In the genomic region with DNA sequence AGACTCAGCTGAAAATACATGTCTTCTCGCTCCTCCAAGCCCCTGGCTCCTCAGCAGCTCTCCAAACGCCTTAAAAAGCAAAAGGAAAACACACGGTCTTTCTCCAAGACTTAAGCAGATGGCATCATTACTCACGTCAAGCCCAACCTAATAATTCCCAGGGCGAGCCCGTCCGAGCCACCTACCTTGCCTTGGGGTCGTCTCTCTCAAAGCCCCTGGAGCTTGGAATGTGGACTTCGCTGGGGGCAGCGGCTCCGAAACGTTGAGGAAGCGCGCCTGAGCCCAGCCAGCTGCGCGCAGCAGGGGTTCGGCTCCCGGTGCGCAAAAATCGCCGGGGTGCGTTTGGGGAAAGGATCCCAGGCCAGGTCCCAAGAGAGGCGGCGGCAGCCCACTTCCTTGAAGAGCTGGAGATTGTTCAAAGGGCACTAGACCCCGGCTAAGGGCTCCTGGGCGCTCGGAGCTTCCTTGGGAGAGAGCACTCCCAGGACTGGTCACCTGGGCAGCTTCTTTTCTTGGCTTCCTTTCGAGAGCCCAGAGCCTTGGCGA, we compare ENCODE assay signal across 15 cellular contexts. TPM values are rescaled to one million over a fixed set of nuclear protein-coding genes. Genes with fewer than 3 reads are reported as not detected.
A peak's percentile ranks its signal among the peaks of the same experiment; 100 is the strongest.
DNase-seq lines count a peak whose midpoint lies in the region; ATAC-seq, FAIRE-seq and TF ChIP-seq lines count a peak whose summit lies in the region.
"Had no signal": no experiment of that assay in that cellular context is flagged by ENCODE, and none has a peak within 500 bp of the region (broad histone marks: within the 10 kb centered on the region; RNA-seq: fewer than 3 reads in every experiment).

No MANE protein-coding gene starts in this region.

- CTCF ChIA-PET in HepG2 (lab: Yijun Ruan, JAX; ENCODE audit: low intra/inter-chr PET ratio, low total read pairs): no interaction called here

- H3K27ac Mint-ChIP-seq in glutamatergic neuron (ENCODE audit: unreplicated experiment): no peak overlapping the region
- H3K27ac Mint-ChIP-seq in activated naive CD4-positive, alpha-beta T cell treated with anti-CD3 and anti-CD28 coated beads, Interleukin-2, amount 50 U/mL, for 72 hours: no peak overlapping the region
- H3K27ac Mint-ChIP-seq: activated B cell treated with CpG ODN at 0.5 μM for 24 hours; effector memory CD8-positive, alpha-beta T cell; IgD-negative memory B cell; stimulated activated naive CD8-positive, alpha-beta T cell treated with anti-CD3 and anti-CD28 coated beads, Interleukin-15, Interleukin-2, amounts not matched to agents 100 ng/mL and 50 ng/mL, for 24 hours had no signal

- no peak for ATAC-seq in HepG2
- no peak for ATAC-seq in activated naive CD4-positive, alpha-beta T cell treated with anti-CD3 and anti-CD28 coated beads, Interleukin-2, amount 50 U/mL, for 72 hours
- ATAC-seq: effector memory CD8-positive, alpha-beta T cell had no signal

- BruUV-seq in HepG2 (replicated peaks; lab: Mats Ljungman, UMichigan): no TSS peak

- no peak overlapping the region for H2AFZ ChIP-seq in HepG2 (ENCODE audit: low read length)

- DNase-seq in ELF-1 (ENCODE audit: low read depth, low spot score) (peak; percentile 80), SJSA1 (ENCODE audit: low read depth in 1 of 2, low spot score in 2 of 2) (no peak), glutamatergic neuron (no peak), prostate gland (ENCODE audit: low spot score) (no peak), G401 (ENCODE audit: low spot score) (no peak), lower leg skin (ENCODE audit: low spot score in 2 of 2) (no peak), HepG2 (ENCODE audit: low spot score) (no peak)
- DNase-seq in activated naive CD4-positive, alpha-beta T cell treated with anti-CD3 and anti-CD28 coated beads, Interleukin-2, amount 50 U/mL, for 72 hours (ENCODE audit: low spot score in 2 of 2): no peak
- DNase-seq: activated B cell treated with CpG ODN at 0.5 μM for 24 hours; DND-41; effector memory CD8-positive, alpha-beta T cell; NCI-H187; stimulated activated CD4-positive, alpha-beta T cell treated with anti-CD3 and anti-CD28 coated beads, Interleukin-1b, Interleukin-23, amount 100 ng/mL, for 48 hours had no signal

- H3K27me3 Mint-ChIP-seq in glutamatergic neuron (ENCODE audit: unreplicated experiment): peaks cover 17% of the 10 kb centered on the region

- no peak overlapping the region for H3K9ac ChIP-seq in HepG2 (ENCODE audit: insufficient read depth, low read depth, low read length)

- intact Hi-C loops in prostate gland (cut with DNase I) (loop anchor here (2.0 kb wide), 1 partner anchor 491 kb away; no protein-coding TSS in a partner anchor), lower leg skin (cut with DNase I; ENCODE audit: low total_unique reads) (loop anchor here (5.0 to 10.0 kb wide), 2 partner anchors 229 to 491 kb away; no protein-coding TSS in a partner anchor), HepG2 (cut with micrococcal nuclease; ENCODE audit: unreplicated experiment) (no loop called here)

- H3K4me3 ChIP-seq in SJSA1: peak overlapping the region; percentile 54
- peak overlapping the region; percentile 27 to 29 for H3K4me3 ChIP-seq in prostate gland
- H3K4me3 ChIP-seq in lower leg skin (ENCODE audit: low read depth, poor library complexity, severe bottlenecking): no peak overlapping the region
- no peak overlapping the region for H3K4me3 ChIP-seq in HepG2 (replicated peaks in 1 of 3; ENCODE audit: insufficient read depth in 1 of 3, low read depth in 2 of 3, low read length in 3 of 3)

- H3K36me3 ChIP-seq in SJSA1 (peaks cover 25% of the 10 kb centered on the region), prostate gland (no peaks in the 10 kb centered on the region), HepG2 (replicated peaks in 1 of 2; ENCODE audit: control insufficient read depth in 1 of 2, insufficient read depth in 2 of 2, low read length in 2 of 2) (no peaks in the 10 kb centered on the region)

- peaks cover 5% of the 10 kb centered on the region for H3K4me1 Mint-ChIP-seq in glutamatergic neuron (ENCODE audit: low read depth, unreplicated experiment)

- 49% methylated on average over 29 of the region's 29 CpGs for WGBS in prostate gland
- 18 to 20% methylated on average over 27 of the region's 29 CpGs for WGBS in lower leg skin, 2 donors
- WGBS in HepG2 (ENCODE audit: low lambda C conversion rate): 55% methylated on average over 18 of the region's 29 CpGs

- TF ChIP-seq CTCF in glutamatergic neuron (IDR thresholded peaks at IDR 0.05; ENCODE audit: partially characterized antibody, unreplicated experiment) (no peak), prostate gland (IDR thresholded peaks at IDR 0.05) (no peak), lower leg skin (IDR thresholded peaks at IDR 0.05) (no peak), HepG2 (CRISPR knock-in tag; IDR thresholded peaks at IDR 0.05) (no peak)

- H3K9me3 Mint-ChIP-seq in glutamatergic neuron (ENCODE audit: unreplicated experiment): peaks cover 3% of the 10 kb centered on the region
- H3K9me3 Mint-ChIP-seq in activated naive CD4-positive, alpha-beta T cell treated with anti-CD3 and anti-CD28 coated beads, Interleukin-2, amount 50 U/mL, for 72 hours: no peaks in the 10 kb centered on the region
- H3K9me3 Mint-ChIP-seq: activated B cell treated with CpG ODN at 0.5 μM for 24 hours; effector memory CD8-positive, alpha-beta T cell; IgD-negative memory B cell; stimulated activated naive CD8-positive, alpha-beta T cell treated with anti-CD3 and anti-CD28 coated beads, Interleukin-15, Interleukin-2, amounts not matched to agents 100 ng/mL and 50 ng/mL, for 24 hours had no signal

- no peaks in the 10 kb centered on the region for H3K36me3 Mint-ChIP-seq in glutamatergic neuron (ENCODE audit: unreplicated experiment)
- no peaks in the 10 kb centered on the region for H3K36me3 Mint-ChIP-seq in activated naive CD4-positive, alpha-beta T cell treated with anti-CD3 and anti-CD28 coated beads, Interleukin-2, amount 50 U/mL, for 72 hours
- H3K36me3 Mint-ChIP-seq: IgD-negative memory B cell had no signal

- no peaks in the 10 kb centered on the region for H3K79me2 ChIP-seq in HepG2 (ENCODE audit: insufficient read depth, low read length)

- H3K4me1 ChIP-seq in SJSA1 (replicated peaks) (peaks cover 43% of the 10 kb centered on the region), prostate gland (replicated peaks) (no peaks in the 10 kb centered on the region), HepG2 (ENCODE audit: insufficient read depth, low read length) (no peaks in the 10 kb centered on the region)

- H3K27ac ChIP-seq in SJSA1 (no peak overlapping the region), prostate gland (peak overlapping the region in 1 of 2 donors; percentile 16), HepG2 (ENCODE audit: extremely low read length, insufficient read depth, low read length) (no peak overlapping the region)

- H3K4me3 Mint-ChIP-seq in glutamatergic neuron (ENCODE audit: unreplicated experiment): peak overlapping the region; percentile 72
- H3K4me3 Mint-ChIP-seq: activated B cell treated with CpG ODN at 0.5 μM for 24 hours had no signal

- no peaks in the 10 kb centered on the region for H3K27me3 ChIP-seq in SJSA1 (replicated peaks)
- H3K27me3 ChIP-seq in prostate gland (replicated peaks; ENCODE audit: insufficient read depth): no peaks in the 10 kb centered on the region
- H3K27me3 ChIP-seq in HepG2 (ENCODE audit: control insufficient read depth in 1 of 2, insufficient read depth in 2 of 2, low read length in 2 of 2): peaks cover 0 to 19% of the 10 kb centered on the region in 2 experiments; a peak in 2 of 5 replicates

- TF ChIP-seq RAD21 in HepG2 (CRISPR knock-in tag; IDR thresholded peaks at IDR 0.05): no peak

- H3K9me3 ChIP-seq in SJSA1 (replicated peaks) (no peaks in the 10 kb centered on the region), prostate gland (no peaks in the 10 kb centered on the region), HepG2 (ENCODE audit: low read length) (no peaks in the 10 kb centered on the region)

- H3K4me2 ChIP-seq in HepG2 (ENCODE audit: low read depth, low read length): no peak overlapping the region

- in situ Hi-C loops in G401 (cut with HindIII; ENCODE audit: low sequenced_read_pairs): no loop called here
- in situ Hi-C loops in HepG2 (cut with HindIII; ENCODE audit: extremely low pct_ligation_motif_present, low pct_unique_long_range_greater_than_20kb): no loop called here

- POLR2A ChIA-PET in HepG2 (lab: Yijun Ruan, JAX): no interaction called here

- no peak for FAIRE-seq in HepG2 (lab: Jason Lieb, UNC)

- TF ChIP-seq EP300 in HepG2 (IDR thresholded peaks at IDR 0.05; ENCODE audit: low read depth in 2 of 2, low read length in 2 of 2) (no peak), HepG2 (CRISPR knock-in tag; IDR thresholded peaks at IDR 0.05; ENCODE audit: borderline replicate concordance) (no peak)

- TF ChIP-seq POLR2A in prostate gland (IDR thresholded peaks at IDR 0.05) (no peak), lower leg skin (IDR thresholded peaks at IDR 0.05) (no peak), HepG2 (IDR thresholded peaks at IDR 0.05; ENCODE audit: insufficient read depth in 1 of 2, low read depth in 2 of 2, low read length in 2 of 2) (no peak)

- no peaks in the 10 kb centered on the region for H4K20me1 ChIP-seq in HepG2 (ENCODE audit: insufficient read depth, low read length)

RNA-seq across cellular contexts. Expression of a gene that starts 0.4 kb away (rescaled TPM):
- 10.0 and 14.0 TPM in 2 replicates for total RNA-seq in SJSA1 (2014; rRNA removed; shearing (Covaris generic))
- not detected for total RNA-seq in glutamatergic neuron (ENCODE audit: unreplicated experiment)
- under 1 TPM; 0.28 to 0.77 TPM for total RNA-seq in prostate gland
- not detected in 2 replicates for total RNA-seq in G401 (2014; rRNA removed; shearing (Covaris generic))
- under 1 TPM in 3 of 4 donors, not detected in 1; 0.06 to 0.23 (median 0.15) TPM for total RNA-seq in lower leg skin
- total RNA-seq in HepG2 (2016; rRNA removed; fragmentation: Illumina TruSeq; extraction: Trizol): not detected in 2 replicates
- total RNA-seq in HepG2 (2016; cell fraction: cytosol; rRNA removed; fragmentation: Illumina TruSeq; extraction: Trizol; ENCODE audit: low read depth): not detected in 2 replicates
- total RNA-seq in HepG2 (2016; cell fraction: insoluble cytoplasmic fraction; rRNA removed; fragmentation: Illumina TruSeq; extraction: Trizol): not detected in 2 replicates
- total RNA-seq in HepG2 (2016; cell fraction: membrane; rRNA removed; fragmentation: Illumina TruSeq; extraction: Trizol): not detected in 2 replicates
- total RNA-seq in HepG2 (2016; cell fraction: nucleus; rRNA removed; fragmentation: Illumina TruSeq; extraction: Trizol): not detected in 2 replicates
- not detected in 2 replicates for polyA plus RNA-seq in HepG2 (2011; rRNA removed)
- not detected in 2 replicates for polyA plus RNA-seq in HepG2 (2011; cell fraction: cytosol; rRNA removed)
- polyA plus RNA-seq in HepG2 (2011; cell fraction: nucleus; rRNA removed): not detected in 2 replicates
- not detected in 2 replicates for polyA plus RNA-seq in HepG2 (2012)
- not detected in 2 replicates for polyA plus RNA-seq in HepG2 (2016; cell fraction: cytosol; fragmentation: Illumina TruSeq; extraction: Trizol; ENCODE audit: low read depth)
- not detected in 2 replicates for polyA plus RNA-seq in HepG2 (2016; cell fraction: insoluble cytoplasmic fraction; fragmentation: Illumina TruSeq; extraction: Trizol; ENCODE audit: low read depth)
- polyA plus RNA-seq in HepG2 (2016; cell fraction: membrane; fragmentation: Illumina TruSeq; extraction: Trizol; ENCODE audit: low read depth): not detected in 2 replicates
- not detected in 2 replicates for polyA plus RNA-seq in HepG2 (2016; cell fraction: nucleus; fragmentation: Illumina TruSeq; extraction: Trizol; ENCODE audit: insufficient read depth, low read depth)
- polyA minus RNA-seq in HepG2 (2011; rRNA and poly(A)+ RNA removed; ENCODE audit: low replicate concordance): not detected in 2 replicates
- not detected in 2 replicates for polyA minus RNA-seq in HepG2 (2011; cell fraction: cytosol; rRNA and poly(A)+ RNA removed)
- polyA minus RNA-seq in HepG2 (2011; cell fraction: nucleus; rRNA and poly(A)+ RNA removed): not detected in 2 replicates
- not detected for total RNA-seq in activated naive CD4-positive, alpha-beta T cell treated with anti-CD3 and anti-CD28 coated beads, Interleukin-2, amount 50 U/mL, for 72 hours
- total RNA-seq: activated B cell treated with CpG ODN at 0.5 μM for 24 hours had no signal
- polyA plus RNA-seq: IgD-negative memory B cell had no signal

RNA-seq across cellular contexts. Expression of a gene that starts 34.8 kb away (rescaled TPM):
- total RNA-seq in SJSA1 (2014; rRNA removed; shearing (Covaris generic)): 147 and 207 TPM in 2 replicates
- 67.7 TPM for total RNA-seq in glutamatergic neuron (ENCODE audit: unreplicated experiment)
- total RNA-seq in prostate gland: 10 to 100 TPM; 35.6 to 44.3 TPM
- 107 and 206 TPM in 2 replicates for total RNA-seq in G401 (2014; rRNA removed; shearing (Covaris generic))
- total RNA-seq in lower leg skin: 10 to 100 TPM; 15.0 to 35.8 (median 16.6) TPM
- 122 and 171 TPM in 2 replicates for total RNA-seq in HepG2 (2016; rRNA removed; fragmentation: Illumina TruSeq; extraction: Trizol)
- total RNA-seq in HepG2 (2016; cell fraction: cytosol; rRNA removed; fragmentation: Illumina TruSeq; extraction: Trizol; ENCODE audit: low read depth): 25.6 and 31.9 TPM in 2 replicates
- total RNA-seq in HepG2 (2016; cell fraction: insoluble cytoplasmic fraction; rRNA removed; fragmentation: Illumina TruSeq; extraction: Trizol): 115 and 180 TPM in 2 replicates
- 61.2 and 64.1 TPM in 2 replicates for total RNA-seq in HepG2 (2016; cell fraction: membrane; rRNA removed; fragmentation: Illumina TruSeq; extraction: Trizol)
- 61.7 and 62.4 TPM in 2 replicates for total RNA-seq in HepG2 (2016; cell fraction: nucleus; rRNA removed; fragmentation: Illumina TruSeq; extraction: Trizol)
- 130 and 135 TPM in 2 replicates for polyA plus RNA-seq in HepG2 (2011; rRNA removed)
- 114 and 150 TPM in 2 replicates for polyA plus RNA-seq in HepG2 (2011; cell fraction: cytosol; rRNA removed)
- polyA plus RNA-seq in HepG2 (2011; cell fraction: nucleus; rRNA removed): 85.0 and 100 TPM in 2 replicates
- 117 and 127 TPM in 2 replicates for polyA plus RNA-seq in HepG2 (2012)
- 16.6 and 20.5 TPM in 2 replicates for polyA plus RNA-seq in HepG2 (2016; cell fraction: cytosol; fragmentation: Illumina TruSeq; extraction: Trizol; ENCODE audit: low read depth)
- 111 and 120 TPM in 2 replicates for polyA plus RNA-seq in HepG2 (2016; cell fraction: insoluble cytoplasmic fraction; fragmentation: Illumina TruSeq; extraction: Trizol; ENCODE audit: low read depth)
- polyA plus RNA-seq in HepG2 (2016; cell fraction: membrane; fragmentation: Illumina TruSeq; extraction: Trizol; ENCODE audit: low read depth): 26.8 and 27.4 TPM in 2 replicates
- 57.1 and 59.3 TPM in 2 replicates for polyA plus RNA-seq in HepG2 (2016; cell fraction: nucleus; fragmentation: Illumina TruSeq; extraction: Trizol; ENCODE audit: insufficient read depth, low read depth)
- 225 and 261 TPM in 2 replicates for polyA minus RNA-seq in HepG2 (2011; rRNA and poly(A)+ RNA removed; ENCODE audit: low replicate concordance)
- polyA minus RNA-seq in HepG2 (2011; cell fraction: cytosol; rRNA and poly(A)+ RNA removed): 93.0 and 118 TPM in 2 replicates
- 119 and 123 TPM in 2 replicates for polyA minus RNA-seq in HepG2 (2011; cell fraction: nucleus; rRNA and poly(A)+ RNA removed)
- total RNA-seq in activated naive CD4-positive, alpha-beta T cell treated with anti-CD3 and anti-CD28 coated beads, Interleukin-2, amount 50 U/mL, for 72 hours: 100 to 1,000 TPM; 320 to 351 TPM

Comparison
In these comparisons a context has a peak if more than half of its experiments do, and no peak if none do; other contexts are left out.
1. H3K4me3 ChIP-seq: peak in SJSA1 (single experiment) and prostate gland (2 of 2); none in lower leg skin (single experiment) and HepG2 (0 of 3).